ENCODE assay signal across 1 cellular context in genomic region chr5:132369012-132369470, GRCh38.
TF ChIP-seq lines count a peak whose summit lies in the region.

No MANE protein-coding gene starts in this region.

TF ChIP-seq in H1, 55 proteins besides CTCF, POLR2A, EP300 and RAD21 (continued from another document):
- TF ChIP-seq, protein P1, sequence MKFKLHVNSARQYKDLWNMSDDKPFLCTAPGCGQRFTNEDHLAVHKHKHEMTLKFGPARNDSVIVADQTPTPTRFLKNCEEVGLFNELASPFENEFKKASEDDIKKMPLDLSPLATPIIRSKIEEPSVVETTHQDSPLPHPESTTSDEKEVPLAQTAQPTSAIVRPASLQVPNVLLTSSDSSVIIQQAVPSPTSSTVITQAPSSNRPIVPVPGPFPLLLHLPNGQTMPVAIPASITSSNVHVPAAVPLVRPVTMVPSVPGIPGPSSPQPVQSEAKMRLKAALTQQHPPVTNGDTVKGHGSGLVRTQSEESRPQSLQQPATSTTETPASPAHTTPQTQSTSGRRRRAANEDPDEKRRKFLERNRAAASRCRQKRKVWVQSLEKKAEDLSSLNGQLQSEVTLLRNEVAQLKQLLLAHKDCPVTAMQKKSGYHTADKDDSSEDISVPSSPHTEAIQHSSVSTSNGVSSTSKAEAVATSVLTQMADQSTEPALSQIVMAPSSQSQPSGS (IDR thresholded peaks at IDR 0.05; ENCODE audit: low read length) = no peak
- no peak for TF ChIP-seq YY1 (IDR thresholded peaks at IDR 0.05; ENCODE audit: low read depth, low read length)
- no peak for TF ChIP-seq TBP (IDR thresholded peaks at IDR 0.05; ENCODE audit: low read depth, low read length)
- TF ChIP-seq RNF2 (IDR thresholded peaks at IDR 0.05; ENCODE audit: borderline replicate concordance, low read depth, low read length, missing control alignments, poor library complexity, severe bottlenecking) = no peak
- no peak for TF ChIP-seq TAF1 (IDR thresholded peaks at IDR 0.05; ENCODE audit: low read depth, low read length)
- no peak for TF ChIP-seq RBBP5 (IDR thresholded peaks at IDR 0.05; ENCODE audit: borderline replicate concordance, low read depth, low read length)
- no peak for TF ChIP-seq KDM5A (IDR thresholded peaks at IDR 0.05; ENCODE audit: low read length)
- no peak for TF ChIP-seq POU5F1 (IDR thresholded peaks at IDR 0.05; ENCODE audit: low read depth, low read length)
- no peak for TF ChIP-seq BCL11A (IDR thresholded peaks at IDR 0.05; ENCODE audit: low read depth in 2 of 2, low read length in 2 of 2)
